ENCODE assay signal across 12 cellular contexts in the genomic region with DNA sequence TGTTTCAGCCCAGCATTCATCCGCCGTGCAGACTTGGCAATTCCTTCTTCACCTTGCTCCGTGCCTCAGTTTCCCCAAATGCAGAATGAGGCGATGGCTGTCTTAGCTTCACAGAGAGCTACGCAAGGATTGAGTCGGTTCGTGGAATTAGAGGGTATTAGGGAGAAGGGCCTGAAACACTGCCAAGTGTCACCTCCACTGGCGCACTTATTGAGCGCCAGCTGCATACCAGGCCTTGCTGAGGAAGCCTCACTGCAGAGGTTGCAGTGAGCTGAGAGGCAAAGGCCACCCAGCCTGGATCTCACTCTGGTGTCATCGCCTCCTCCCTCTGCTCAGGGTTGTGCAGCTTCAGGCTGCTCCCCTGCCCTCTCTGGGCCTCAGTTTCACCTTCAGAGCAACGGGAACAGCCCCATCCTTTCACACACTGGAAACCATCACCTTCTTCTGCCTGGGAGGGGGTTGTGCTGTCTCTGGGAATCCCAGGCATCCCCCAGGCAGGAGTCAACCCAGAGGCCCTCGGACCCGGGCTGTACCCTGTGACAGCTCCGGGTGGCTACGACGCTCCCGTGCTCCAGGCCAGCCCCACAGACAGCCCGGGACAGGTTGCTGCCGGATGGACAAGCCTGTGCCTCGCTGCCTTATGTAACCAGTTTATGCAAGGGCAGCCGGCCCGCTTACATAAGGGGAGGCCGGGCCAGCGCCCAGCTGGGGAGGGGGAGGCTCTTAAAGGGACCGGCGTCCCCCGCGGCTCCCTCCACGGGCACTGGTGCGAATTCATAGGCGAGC. TPM values are rescaled to one million over a fixed set of nuclear protein-coding genes. Genes with fewer than 3 reads are reported as not detected.
DNase-seq lines count a peak whose midpoint lies in the region; ATAC-seq, FAIRE-seq and TF ChIP-seq lines count a peak whose summit lies in the region.
"Had no signal": no experiment of that assay in that cellular context is flagged by ENCODE, and none has a peak within 500 bp of the region (broad histone marks: within the 10 kb centered on the region; RNA-seq: fewer than 3 reads in every experiment).

No MANE protein-coding gene starts in this region.

- peak; percentile 34; the same call in 1 of the 2 replicates for ATAC-seq in Panc1
- no peak for ATAC-seq in GM21723 (IDR thresholded peaks at IDR 0.05; ENCODE audit: unreplicated experiment)

- H3K4me3 ChIP-seq in Panc1 (ENCODE audit: low read depth in 2 of 2, low read length in 2 of 2) (no peak overlapping the region), mesendoderm (ENCODE audit: low read length) (no peak overlapping the region)

- no peak overlapping the region for H3K18ac ChIP-seq in mesendoderm (ENCODE audit: low read length)

- H3K56ac ChIP-seq in mesendoderm (ENCODE audit: low read length), result no peak overlapping the region

- 0 out of 2 replicates have a peak, but pooled peaks cover 2% of the 10 kb centered on the region for H3K36me3 ChIP-seq in Panc1 (ENCODE audit: control insufficient read depth, insufficient read depth, low read length)
- no peaks in the 10 kb centered on the region for H3K36me3 ChIP-seq in mesendoderm (ENCODE audit: control insufficient read depth, insufficient read depth, low read length)

- H3K79me1 ChIP-seq in mesendoderm (ENCODE audit: low read length), result no peaks in the 10 kb centered on the region

- no peak overlapping the region for H3K4ac ChIP-seq in mesendoderm (ENCODE audit: low read depth, low read length)

- no peak overlapping the region for H2BK5ac ChIP-seq in mesendoderm (ENCODE audit: low read length)

- TF ChIP-seq CTCF in Panc1 (IDR thresholded peaks at IDR 0.05), result no peak

- H2AK5ac ChIP-seq in mesendoderm (ENCODE audit: low read length), result no peak overlapping the region

- H3K79me2 ChIP-seq in mesendoderm (ENCODE audit: control insufficient read depth, insufficient read depth, low read length), result no peaks in the 10 kb centered on the region

- no peak for FAIRE-seq in frontal cortex (lab: Jason Lieb, UNC)

- H3K4me2 ChIP-seq in mesendoderm (ENCODE audit: low read length), result no peak overlapping the region

- no peaks in the 10 kb centered on the region for H3K9me3 ChIP-seq in Panc1 (ENCODE audit: control insufficient read depth, insufficient read depth, low read depth, low read length)

- no CpG with 5 or more reads among the region's 31 CpGs for WGBS in mesendoderm (ENCODE audit: extremely low coverage, insufficient coverage, low lambda C conversion rate)

- no TSS peak for BruUV-seq in Panc1 (replicated peaks; lab: Mats Ljungman, UMichigan)

- no peak overlapping the region for H4K5ac ChIP-seq in mesendoderm (ENCODE audit: low read length)

- POLR2A ChIA-PET in Panc1 (lab: Charles Lee), result no interaction called here

- in situ Hi-C loops in Panc1 (cut with HindIII; ENCODE audit: low pct_unique_long_range_greater_than_20kb, low sequenced_read_pairs), result no loop called here

- H3K4me1 ChIP-seq in Panc1 (ENCODE audit: control insufficient read depth, insufficient read depth, low read length) (peaks cover 16% of the 10 kb centered on the region), mesendoderm (ENCODE audit: control insufficient read depth, low read depth, low read length) (no peaks in the 10 kb centered on the region)

- no peak overlapping the region for H2BK120ac ChIP-seq in mesendoderm (ENCODE audit: low read depth, low read length)

- no peak overlapping the region for H2BK15ac ChIP-seq in mesendoderm (replicated peaks; ENCODE audit: low read depth)

- H3K9ac ChIP-seq in mesendoderm (ENCODE audit: low read length), result no peak overlapping the region

- H3K27ac ChIP-seq in Panc1 (ENCODE audit: low read length) (peak overlapping the region; percentile 75), mesendoderm (ENCODE audit: low read depth, low read length) (no peak overlapping the region)

- no peaks in the 10 kb centered on the region for H3K27me3 ChIP-seq in Panc1 (ENCODE audit: control insufficient read depth, insufficient read depth, low read length)
- H3K27me3 ChIP-seq in mesendoderm (ENCODE audit: insufficient read depth, low read length, poor library complexity), result no peaks in the 10 kb centered on the region

- H4K8ac ChIP-seq in mesendoderm (ENCODE audit: low read depth, low read length), result no peak overlapping the region

- DNase-seq in Panc1 (ENCODE audit: low read depth, low spot score), result no peak
- DNase-seq in frontal cortex (ENCODE audit: low spot score in 2 of 2), result peak; percentile 82 to 91
- DNase-seq in mesendoderm, result peak; percentile 39
- peak; percentile 91 for DNase-seq in superior temporal gyrus (ENCODE audit: extremely low spot score)
- no peak for DNase-seq in activated CD8-positive, alpha-beta memory T cell treated with anti-CD3 and anti-CD28 coated beads, Interleukin-2, amount 50 U/mL, for 4 hours
- no peak for DNase-seq in NCI-H524 (lab: John Stamatoyannopoulos, UW)
- no peak for DNase-seq in LoVo (ENCODE audit: low spot score)
- DNase-seq: activated T-cell treated with anti-CD3 and anti-CD28 coated beads, Interleukin-2, amount 50 U/mL, for 1 hour; DND-41; NCI-H1417 treated with DMSO at 0.1 percent for 48 hours; stimulated activated CD4-positive, alpha-beta T cell treated with anti-CD3 and anti-CD28 coated beads, Interleukin-15, amount 100 ng/mL, for 24 hours had no signal

- CTCF ChIA-PET in Panc1 (lab: Charles Lee), result no interaction called here

- H3K23ac ChIP-seq in mesendoderm (ENCODE audit: low read length), result no peak overlapping the region

- intact Hi-C loops in Panc1 (cut with micrococcal nuclease; ENCODE audit: unreplicated experiment), result no loop called here

RNA-seq across cellular contexts. Expression of a gene that starts 31.9 kb away (rescaled TPM):
- total RNA-seq in Panc1 (2021; ENCODE audit: unreplicated experiment) (120 TPM), frontal cortex (1.2 TPM)
- polyA plus RNA-seq in Panc1 (2012; ENCODE audit: insufficient read length), result 56.0 TPM
- 8.8 TPM for polyA plus RNA-seq in mesendoderm (2013, experiment 1 of 2)
- polyA plus RNA-seq in mesendoderm (2013, experiment 2 of 2), result 8.8 TPM

Comparison
In these comparisons a context has a peak if more than half of its experiments do, and no peak if none do; other contexts are left out.
1. DNase-seq: peak in frontal cortex (2 of 2), mesendoderm (single experiment) and superior temporal gyrus (single experiment); none in Panc1 (single experiment), activated CD8-positive, alpha-beta memory T cell treated with anti-CD3 and anti-CD28 coated beads, Interleukin-2, amount 50 U/mL, for 4 hours (single experiment), NCI-H524 (0 of 2) and LoVo (single experiment).
2. RNA of a gene that starts 31.9 kb away (total RNA-seq): 120 TPM in Panc1 (single experiment); 1.2 TPM in frontal cortex (single experiment); every median in the first group is over 10 times any median in the second.